In genomic region chr18:43826215-43826614, GRCh38 we compare ENCODE assay signal across 9 cellular contexts.
"Had no signal": no experiment of that assay in that cellular context is flagged by ENCODE, and none has a peak within 500 bp of the region (broad histone marks: within the 10 kb centered on the region; RNA-seq: fewer than 3 reads in every experiment).

No MANE protein-coding gene starts in this region.

- H3K27ac ChIP-seq: GM23248, HL-60 had no signal

- H3K27me3 Mint-ChIP-seq: IgD-negative memory B cell had no signal

- H3K9me3 Mint-ChIP-seq: H9 had no signal

- H3K4me1 Mint-ChIP-seq: IgD-negative memory B cell had no signal

- H3K9ac ChIP-seq: GM23248 had no signal

- DNase-seq: GM23248, H9, HCEC 1CT, Karpas-422, KG1 had no signal

- H3K4me3 Mint-ChIP-seq: H9, IgD-negative memory B cell had no signal

- H2AFZ ChIP-seq: GM23248 had no signal

- ATAC-seq: HepG2, K562 had no signal

- H3K27ac Mint-ChIP-seq: H9, IgD-negative memory B cell had no signal

- H3K36me3 Mint-ChIP-seq: IgD-negative memory B cell had no signal

- H3K4me3 ChIP-seq: GM23248, K562 had no signal
